11 cellular contexts compared by ENCODE assay signal in genomic region chr14:70882771-70883492, GRCh38. TPM values are rescaled to one million over a fixed set of nuclear protein-coding genes. Genes with fewer than 3 reads are reported as not detected.
DNase-seq lines count a peak whose midpoint lies in the region; ATAC-seq and TF ChIP-seq lines count a peak whose summit lies in the region.
"Had no signal": no experiment of that assay in that cellular context is flagged by ENCODE, and none has a peak within 500 bp of the region (broad histone marks: within the 10 kb centered on the region; RNA-seq: fewer than 3 reads in every experiment).

No MANE protein-coding gene starts in this region.

- no peaks in the 10 kb centered on the region for H3K27me3 Mint-ChIP-seq in T-helper 2 cell treated with Interferon-gamma antibody and Interleukin-4, amounts not matched to agents 5 μg/mL and 100 μg/mL, for 36 hours (ENCODE audit: low read depth)

- peak overlapping the region; percentile 88 for H3K27ac ChIP-seq in ACC112 (ENCODE audit: low read depth, low read length)
- no peak overlapping the region for H3K27ac ChIP-seq in foreskin keratinocyte

- no peaks in the 10 kb centered on the region for H3K9me3 Mint-ChIP-seq in T-helper 2 cell treated with Interferon-gamma antibody and Interleukin-4, amounts not matched to agents 5 μg/mL and 100 μg/mL, for 36 hours
- H3K9me3 Mint-ChIP-seq: immature natural killer cell had no signal

- H2AFZ ChIP-seq in ACC112 (ENCODE audit: low read length, unreplicated experiment): peak overlapping the region; percentile 56

- H3K4me1 ChIP-seq in ACC112 (ENCODE audit: control insufficient read depth, insufficient read depth, low read length, unreplicated experiment) (peaks cover 52% of the 10 kb centered on the region), foreskin keratinocyte (peaks cover 26% of the 10 kb centered on the region)

- H3K4me3 ChIP-seq in ACC112 (ENCODE audit: low read depth, low read length): peak overlapping the region; percentile 8; the same call in 1 of the 2 replicates

- peaks cover 71% of the 10 kb centered on the region for H3K4me1 Mint-ChIP-seq in T-helper 2 cell treated with Interferon-gamma antibody and Interleukin-4, amounts not matched to agents 5 μg/mL and 100 μg/mL, for 36 hours (ENCODE audit: low read depth)

- TF ChIP-seq CTCF in foreskin keratinocyte (conservative IDR thresholded peaks at IDR 0.05): no peak

- H3K36me3 Mint-ChIP-seq in T-helper 2 cell treated with Interferon-gamma antibody and Interleukin-4, amounts not matched to agents 5 μg/mL and 100 μg/mL, for 36 hours (ENCODE audit: low read depth): no peaks in the 10 kb centered on the region
- H3K36me3 Mint-ChIP-seq: immature natural killer cell had no signal

- peak overlapping the region; percentile 53 for H3K27ac Mint-ChIP-seq in T-helper 2 cell treated with Interferon-gamma antibody and Interleukin-4, amounts not matched to agents 5 μg/mL and 100 μg/mL, for 36 hours

- DNase-seq in HCEC 1CT: peak; percentile 84
- DNase-seq in T-helper 2 cell treated with Interferon-gamma antibody and Interleukin-4, amounts not matched to agents 5 μg/mL and 100 μg/mL, for 36 hours (ENCODE audit: low spot score): no peak
- peak; percentile 37 to 69 for DNase-seq in foreskin keratinocyte
- DNase-seq in NCI-H748 treated with DMSO at 0.1 percent for 48 hours (lab: John Stamatoyannopoulos, UW): no peak
- no peak for DNase-seq in SK-N-DZ (ENCODE audit: low spot score)
- DNase-seq: activated effector memory CD4-positive, alpha-beta T cell treated with Interleukin-2 at 50 U/mL for 16 hours; immature natural killer cell; NCI-H345 had no signal

- ATAC-seq in foreskin keratinocyte: peak; percentile 16
- ATAC-seq in HG02610 (IDR thresholded peaks at IDR 0.05; ENCODE audit: unreplicated experiment): no peak
- ATAC-seq in HG03025 (IDR thresholded peaks at IDR 0.05; ENCODE audit: low FRiP score, unreplicated experiment): no peak

- no peaks in the 10 kb centered on the region for H3K36me3 ChIP-seq in ACC112 (ENCODE audit: insufficient read depth, low read length)

- H3K4me3 Mint-ChIP-seq in T-helper 2 cell treated with Interferon-gamma antibody and Interleukin-4, amounts not matched to agents 5 μg/mL and 100 μg/mL, for 36 hours: peak overlapping the region; percentile 23

- no peaks in the 10 kb centered on the region for H3K79me2 ChIP-seq in ACC112 (ENCODE audit: control insufficient read depth, insufficient read depth, low read length, unreplicated experiment)

- H3K27me3 ChIP-seq in ACC112 (ENCODE audit: insufficient read depth, low read length) (no peaks in the 10 kb centered on the region), foreskin keratinocyte (no peaks in the 10 kb centered on the region)

RNA-seq across cellular contexts. Expression of gene PCNX1, which starts 24.3 kb away (rescaled TPM):
- 29.7 and 29.9 TPM in 2 replicates for total RNA-seq in foreskin keratinocyte
- 7.2 and 8.8 TPM in 2 replicates for polyA plus RNA-seq in foreskin keratinocyte
- 7.6 and 19.3 TPM in 2 replicates for polyA plus RNA-seq in SK-N-DZ (2014; cell fraction: cytosol; rRNA removed)
- 14.5 and 14.7 TPM in 2 replicates for polyA plus RNA-seq in SK-N-DZ (2014; cell fraction: nucleus; rRNA removed)

Comparison
In these comparisons a context has a peak if more than half of its experiments do, and no peak if none do; other contexts are left out.
1. DNase-seq: peak in HCEC 1CT (single experiment) and foreskin keratinocyte (2 of 2); none in T-helper 2 cell treated with Interferon-gamma antibody and Interleukin-4, amounts not matched to agents 5 μg/mL and 100 μg/mL, for 36 hours (single experiment), NCI-H748 treated with DMSO at 0.1 percent for 48 hours (single experiment) and SK-N-DZ (single experiment).